Comparison of ENCODE assay signal across 10 cellular contexts in genomic region chr4:174746710-174747109, GRCh38.
"Had no signal": no experiment of that assay in that cellular context is flagged by ENCODE, and none has a peak within 500 bp of the region (broad histone marks: within the 10 kb centered on the region; RNA-seq: fewer than 3 reads in every experiment).

No MANE protein-coding gene starts in this region.

- H3K4me1 ChIP-seq: HAP-1 had no signal

- H3K9me3 ChIP-seq: HAP-1 had no signal

- DNase-seq: GOT3, H7, H9, HCEC 1CT, HFFc6 had no signal

- FAIRE-seq: H1, H54 had no signal

- ATAC-seq: GM23338, HCT116 had no signal

- H2AFZ ChIP-seq: GM23338 had no signal

- H3K4me2 ChIP-seq: GM23338 had no signal

- H3K36me3 ChIP-seq: HAP-1 had no signal

- H3K4me3 ChIP-seq: GM23338, HAP-1 had no signal
